15 cellular contexts compared by ENCODE assay signal in the genomic region with DNA sequence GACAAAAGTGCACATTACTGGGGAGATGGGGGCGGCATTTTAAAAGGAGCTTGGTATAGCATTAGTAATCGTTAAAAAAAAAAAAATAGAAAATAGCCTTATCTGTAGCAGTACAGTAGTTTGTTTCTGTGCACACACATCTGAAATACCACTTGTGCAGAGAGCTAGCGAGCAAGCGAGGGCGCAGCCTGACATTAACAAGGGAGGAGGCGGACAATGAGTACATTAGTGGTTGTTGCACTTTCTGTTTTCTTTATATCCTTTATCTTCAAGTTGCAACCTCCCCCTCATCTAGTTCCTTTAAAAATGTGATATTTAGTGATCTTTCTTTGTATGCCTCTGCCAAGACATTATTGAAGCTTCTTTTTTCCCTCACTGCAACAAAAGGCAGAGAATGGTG. TPM values are rescaled to one million over a fixed set of nuclear protein-coding genes. Genes with fewer than 3 reads are reported as not detected.
DNase-seq lines count a peak whose midpoint lies in the region; TF ChIP-seq lines count a peak whose summit lies in the region.
"Had no signal": no experiment of that assay in that cellular context is flagged by ENCODE, and none has a peak within 500 bp of the region (broad histone marks: within the 10 kb centered on the region; RNA-seq: fewer than 3 reads in every experiment).

No MANE protein-coding gene starts in this region.

- TF ChIP-seq CTCF in HEK293 (tag by site-specific recombination; IDR thresholded peaks at IDR 0.05) (no peak), cardiac fibroblast (IDR thresholded peaks at IDR 0.05; ENCODE audit: low read depth, low read length) (no peak)

- intact Hi-C loops in activated CD4-positive, alpha-beta memory T cell treated with anti-CD3 and anti-CD28 coated beads for 36 hours (cut with micrococcal nuclease) = no loop called here

- H3K9me3 ChIP-seq in HEK293 (ENCODE audit: control insufficient read depth, insufficient read depth, low read depth, low read length) = no peaks in the 10 kb centered on the region
- H3K9me3 ChIP-seq: Caco-2, gastrocnemius medialis had no signal

- H3K4me1 ChIP-seq in HEK293 (ENCODE audit: control insufficient read depth, insufficient read depth, low read length) = no peaks in the 10 kb centered on the region
- H3K4me1 ChIP-seq: Caco-2, gastrocnemius medialis had no signal

- H3K27ac ChIP-seq in HEK293 (ENCODE audit: extremely low read depth, low read depth, low read length) = no peak overlapping the region
- H3K27ac ChIP-seq: brain microvascular endothelial cell, gastrocnemius medialis, SK-N-MC had no signal

- POLR2A ChIA-PET in HEK293 (lab: Yijun Ruan, JAX) = no interaction called here
- POLR2A ChIA-PET in activated CD4-positive, alpha-beta memory T cell treated with anti-CD3 and anti-CD28 coated beads for 36 hours (lab: Charles Lee) = no interaction called here

- H3K27ac Mint-ChIP-seq in activated CD4-positive, alpha-beta memory T cell treated with anti-CD3 and anti-CD28 coated beads for 36 hours = no peak overlapping the region
- no peak overlapping the region for H3K27ac Mint-ChIP-seq in activated naive CD4-positive, alpha-beta T cell treated with anti-CD3 and anti-CD28 coated beads, Interleukin-2, amount 10 ng/mL, durations not matched to agents 7 days and 5 days
- H3K27ac Mint-ChIP-seq in immature natural killer cell = no peak overlapping the region

- H3K4me3 Mint-ChIP-seq in activated CD4-positive, alpha-beta memory T cell treated with anti-CD3 and anti-CD28 coated beads for 36 hours = no peak overlapping the region
- no peak overlapping the region for H3K4me3 Mint-ChIP-seq in activated naive CD4-positive, alpha-beta T cell treated with anti-CD3 and anti-CD28 coated beads, Interleukin-2, amount 10 ng/mL, durations not matched to agents 7 days and 5 days
- no peak overlapping the region for H3K4me3 Mint-ChIP-seq in immature natural killer cell

- H3K27me3 Mint-ChIP-seq in activated CD4-positive, alpha-beta memory T cell treated with anti-CD3 and anti-CD28 coated beads for 36 hours = no peaks in the 10 kb centered on the region
- H3K27me3 Mint-ChIP-seq in activated naive CD4-positive, alpha-beta T cell treated with anti-CD3 and anti-CD28 coated beads, Interleukin-2, amount 10 ng/mL, durations not matched to agents 7 days and 5 days = no peaks in the 10 kb centered on the region
- peaks cover 0 to 3% (median 0%) of the 10 kb centered on the region in 3 donors for H3K27me3 Mint-ChIP-seq in immature natural killer cell (ENCODE audit: low read depth in 3 of 3)

- H3K4me3 ChIP-seq in HEK293 (ENCODE audit: low read depth, low read length) (no peak overlapping the region), cardiac fibroblast (replicated peaks in 1 of 2; ENCODE audit: low read depth in 2 of 2, low read length in 2 of 2) (peak overlapping the region in 1 of 2 donors; percentile 18)
- H3K4me3 ChIP-seq: gastrocnemius medialis, SK-N-MC had no signal

- no peaks in the 10 kb centered on the region for H3K4me1 Mint-ChIP-seq in activated CD4-positive, alpha-beta memory T cell treated with anti-CD3 and anti-CD28 coated beads for 36 hours (ENCODE audit: low read depth)
- H3K4me1 Mint-ChIP-seq in activated naive CD4-positive, alpha-beta T cell treated with anti-CD3 and anti-CD28 coated beads, Interleukin-2, amount 10 ng/mL, durations not matched to agents 7 days and 5 days = no peaks in the 10 kb centered on the region
- H3K4me1 Mint-ChIP-seq in immature natural killer cell = no peaks in the 10 kb centered on the region

- peaks cover 0 to 4% of the 10 kb centered on the region in 2 experiments; a peak in 1 of 3 replicates for H3K36me3 ChIP-seq in HEK293 (ENCODE audit: control insufficient read depth in 2 of 2, insufficient read depth in 1 of 2, low read length in 2 of 2)
- H3K36me3 ChIP-seq: brain microvascular endothelial cell, WERI-Rb-1 had no signal

- H3K9me3 Mint-ChIP-seq in activated CD4-positive, alpha-beta memory T cell treated with anti-CD3 and anti-CD28 coated beads for 36 hours = no peaks in the 10 kb centered on the region
- H3K9me3 Mint-ChIP-seq in activated naive CD4-positive, alpha-beta T cell treated with anti-CD3 and anti-CD28 coated beads, Interleukin-2, amount 10 ng/mL, durations not matched to agents 7 days and 5 days = no peaks in the 10 kb centered on the region
- no peaks in the 10 kb centered on the region for H3K9me3 Mint-ChIP-seq in immature natural killer cell

- peaks cover 9% of the 10 kb centered on the region for H3K36me3 Mint-ChIP-seq in activated CD4-positive, alpha-beta memory T cell treated with anti-CD3 and anti-CD28 coated beads for 36 hours
- H3K36me3 Mint-ChIP-seq in activated naive CD4-positive, alpha-beta T cell treated with anti-CD3 and anti-CD28 coated beads, Interleukin-2, amount 10 ng/mL, durations not matched to agents 7 days and 5 days = no peaks in the 10 kb centered on the region
- peaks cover 0 to 7% (median 3%) of the 10 kb centered on the region in 3 donors for H3K36me3 Mint-ChIP-seq in immature natural killer cell

- CTCF ChIA-PET in HEK293 (lab: Yijun Ruan, JAX) = interaction anchor here (1.0 kb wide), 1 partner anchor 131 kb away, joined by 3 read pairs; no protein-coding TSS in a partner anchor
- CTCF ChIA-PET in activated CD4-positive, alpha-beta memory T cell treated with anti-CD3 and anti-CD28 coated beads for 36 hours (lab: Charles Lee) = interaction anchor here (1.5 kb wide), 1 partner anchor 18 kb away, joined by 5 read pairs; no protein-coding TSS in a partner anchor
- CTCF ChIA-PET in activated naive CD4-positive, alpha-beta T cell treated with anti-CD3 and anti-CD28 coated beads, Interleukin-2, amount 10 ng/mL, durations not matched to agents 7 days and 5 days (lab: Charles Lee) = no interaction called here

- DNase-seq in cardiac fibroblast (ENCODE audit: low read depth in 2 of 2) (peak; percentile 36 to 60), inferior parietal cortex (ENCODE audit: extremely low spot score) (peak; percentile 64), putamen (ENCODE audit: low spot score) (peak; percentile 83), dermis blood vessel endothelial cell (no peak), immature natural killer cell (no peak)
- DNase-seq in activated CD4-positive, alpha-beta memory T cell treated with anti-CD3 and anti-CD28 coated beads for 36 hours = no peak
- DNase-seq in activated naive CD4-positive, alpha-beta T cell treated with anti-CD3 and anti-CD28 coated beads, Interleukin-2, amount 10 ng/mL, durations not matched to agents 7 days and 5 days = no peak
- DNase-seq: brain microvascular endothelial cell, Caco-2, gastrocnemius medialis, MM.1S, retina, WERI-Rb-1 had no signal

TF ChIP-seq in HEK293, 187 proteins besides CTCF, POLR2A, EP300 and RAD21:
- no peak for TF ChIP-seq ZNF747 (tag by site-specific recombination; IDR thresholded peaks at IDR 0.05)
- TF ChIP-seq ZFHX2 (tag by site-specific recombination; conservative IDR thresholded peaks at IDR 0.05) = peak; percentile 36; the same call in 1 of the 2 replicates
- peak; percentile 54 for TF ChIP-seq EGR2 (tag by site-specific recombination; IDR thresholded peaks at IDR 0.05; ENCODE audit: low read depth)

RNA-seq across cellular contexts. Expression of gene PTPDC1, which starts 0.9 kb away (rescaled TPM):
- 5.9 and 7.0 TPM in 2 replicates for total RNA-seq in dermis blood vessel endothelial cell
- 1 to 10 TPM; 4.2 to 4.4 TPM for total RNA-seq in activated CD4-positive, alpha-beta memory T cell treated with anti-CD3 and anti-CD28 coated beads for 36 hours
- polyA plus RNA-seq in immature natural killer cell = under 1 TPM; 0.30 to 0.99 (median 0.95) TPM

Comparison
In these comparisons a context has a peak if more than half of its experiments do, and no peak if none do; other contexts are left out.
1. DNase-seq: peak in cardiac fibroblast (2 of 2), inferior parietal cortex (single experiment) and putamen (single experiment); none in dermis blood vessel endothelial cell (single experiment), activated CD4-positive, alpha-beta memory T cell treated with anti-CD3 and anti-CD28 coated beads for 36 hours (single experiment), activated naive CD4-positive, alpha-beta T cell treated with anti-CD3 and anti-CD28 coated beads, Interleukin-2, amount 10 ng/mL, durations not matched to agents 7 days and 5 days (single experiment) and immature natural killer cell (0 of 3).